Comparison of ENCODE assay signal across 8 cellular contexts in the genomic region with DNA sequence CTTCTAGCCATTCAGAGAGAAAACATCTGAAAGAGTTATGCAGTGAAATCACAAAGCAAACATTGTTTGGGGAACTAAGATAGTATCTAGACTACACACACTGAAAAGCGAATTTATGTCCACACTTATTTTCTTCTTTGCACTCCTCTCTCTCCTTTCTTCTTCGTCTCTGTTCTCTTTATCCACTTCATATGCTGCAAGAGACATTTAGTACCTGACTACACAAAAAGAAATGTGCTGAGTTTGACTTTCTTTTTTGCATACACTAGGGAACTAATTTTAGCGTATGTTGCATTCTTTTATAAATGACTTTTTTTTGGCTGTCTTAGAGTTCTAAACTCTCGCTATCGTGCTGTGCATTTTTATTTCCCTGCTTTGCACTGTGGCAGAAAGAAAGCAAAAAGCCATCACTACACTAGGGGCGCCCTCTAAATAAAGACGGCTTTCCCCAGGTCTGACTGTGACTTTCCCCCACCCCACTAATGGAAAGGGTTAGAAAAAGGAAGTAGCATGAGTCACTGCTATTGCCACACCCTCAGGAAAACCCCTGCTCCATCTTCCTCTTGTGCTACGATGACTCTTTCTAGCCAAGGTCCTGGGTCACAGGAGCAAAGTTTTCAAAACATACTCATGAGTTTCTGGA.
DNase-seq lines count a peak whose midpoint lies in the region; ATAC-seq and TF ChIP-seq lines count a peak whose summit lies in the region.

No MANE protein-coding gene starts in this region.

- WGBS in SK-N-SH (ENCODE audit: low lambda C conversion rate): 3% methylated on average over 8 of the region's 8 CpGs
- WGBS in right cardiac atrium: 16% methylated on average over 8 of the region's 8 CpGs

- H3K36me3 ChIP-seq in SK-N-SH (replicated peaks in 1 of 2; ENCODE audit: control insufficient read depth in 1 of 2, insufficient read depth in 2 of 2, low read length in 1 of 2): peaks cover 0 to 3% of the 10 kb centered on the region in 2 experiments

- peak overlapping the region; percentile 78 to 97 for H3K27ac ChIP-seq in SK-N-SH (ENCODE audit: low read depth in 2 of 2, low read length in 1 of 2)
- H3K27ac ChIP-seq in right cardiac atrium (ENCODE audit: low read length): no peak overlapping the region

- peaks cover 30% of the 10 kb centered on the region for H3K4me1 Mint-ChIP-seq in activated naive CD4-positive, alpha-beta T cell treated with anti-CD3 and anti-CD28 coated beads, Interleukin-2, amount 50 U/mL, for 24 hours

- peaks cover 46% of the 10 kb centered on the region for H3F3A ChIP-seq in SK-N-SH (replicated peaks; ENCODE audit: insufficient read depth)

- H3K9me2 ChIP-seq in SK-N-SH: no peaks in the 10 kb centered on the region

- H3K4me1 ChIP-seq in SK-N-SH (ENCODE audit: control insufficient read depth in 1 of 2, insufficient read depth in 2 of 2, low read depth in 1 of 2, low read length in 1 of 2) (peaks cover 4 to 11% of the 10 kb centered on the region in 2 experiments), right cardiac atrium (ENCODE audit: control insufficient read depth, insufficient read depth, low read length) (peaks cover 2% of the 10 kb centered on the region)

- H3K4me2 ChIP-seq in SK-N-SH: peak overlapping the region; percentile 81

- no peak for TF ChIP-seq RAD21 in SK-N-SH (IDR thresholded peaks at IDR 0.05; ENCODE audit: low read length)

- DNase-seq in Ammon's horn (ENCODE audit: low spot score) (peak; percentile 67), GM19240 (ENCODE audit: insufficient read length, low spot score) (peak; percentile 61), SK-N-SH (peak; percentile 16), right cardiac atrium (peak in 1 of 3 donors; percentile 40), NCI-H1436 treated with DMSO at 0.1 percent for 48 hours (lab: John Stamatoyannopoulos, UW) (no peak)
- peak; percentile 63 to 67 for DNase-seq in stimulated activated CD4-positive, alpha-beta T cell treated with anti-CD3 and anti-CD28 coated beads, Interleukin-15, amount 100 ng/mL, for 48 hours (ENCODE audit: low read depth in 2 of 2)

- H3K9ac ChIP-seq in SK-N-SH: peak overlapping the region; percentile 92

- POLR2A ChIA-PET in SK-N-SH (lab: Yijun Ruan, JAX): no interaction called here

- H3K4me3 Mint-ChIP-seq in activated naive CD4-positive, alpha-beta T cell treated with anti-CD3 and anti-CD28 coated beads, Interleukin-2, amount 50 U/mL, for 24 hours: peak overlapping the region; percentile 86

- H3K27ac Mint-ChIP-seq in activated naive CD4-positive, alpha-beta T cell treated with anti-CD3 and anti-CD28 coated beads, Interleukin-2, amount 50 U/mL, for 24 hours: peak overlapping the region; percentile 91

- peak overlapping the region; percentile 31 for H2AFZ ChIP-seq in SK-N-SH (ENCODE audit: low read depth)

- intact Hi-C loops in right cardiac atrium (cut with DNase I): no loop called here

- H3K36me3 Mint-ChIP-seq in activated naive CD4-positive, alpha-beta T cell treated with anti-CD3 and anti-CD28 coated beads, Interleukin-2, amount 50 U/mL, for 24 hours: peaks cover 10% of the 10 kb centered on the region

- H4K20me1 ChIP-seq in SK-N-SH (ENCODE audit: insufficient read depth): no peaks in the 10 kb centered on the region

- peak; percentile 75 for TF ChIP-seq CTCF in SK-N-SH (IDR thresholded peaks at IDR 0.05)

- H3K27me3 ChIP-seq in SK-N-SH (ENCODE audit: insufficient read depth) (no peaks in the 10 kb centered on the region), right cardiac atrium (ENCODE audit: control insufficient read depth, insufficient read depth) (no peaks in the 10 kb centered on the region)

- peak overlapping the region; percentile 50 to 64; a peak in 3 of 4 replicates for H3K4me3 ChIP-seq in SK-N-SH (ENCODE audit: low read depth in 2 of 2, low read length in 1 of 2)
- peak overlapping the region; percentile 66 for H3K4me3 ChIP-seq in right cardiac atrium (ENCODE audit: low read length)

- peaks cover 24% of the 10 kb centered on the region for H3K9me3 Mint-ChIP-seq in activated naive CD4-positive, alpha-beta T cell treated with anti-CD3 and anti-CD28 coated beads, Interleukin-2, amount 50 U/mL, for 24 hours

- ATAC-seq in HG03354 (IDR thresholded peaks at IDR 0.05; ENCODE audit: poor library complexity, severe bottlenecking, unreplicated experiment) (peak; percentile 97), right cardiac atrium (peak; percentile 85 to 95)

- CTCF ChIA-PET in SK-N-SH (lab: Yijun Ruan, JAX): interaction anchor here (1.0 kb wide), 1 partner anchor 10 kb away, joined by 3 read pairs; no protein-coding TSS in a partner anchor

- no peaks in the 10 kb centered on the region for H3K27me3 Mint-ChIP-seq in activated naive CD4-positive, alpha-beta T cell treated with anti-CD3 and anti-CD28 coated beads, Interleukin-2, amount 50 U/mL, for 24 hours

- H3K79me2 ChIP-seq in SK-N-SH (ENCODE audit: insufficient read depth): peaks cover 63% of the 10 kb centered on the region

- peak in 1 of 2 experiments; percentile 53; a peak in 1 of 4 replicates for TF ChIP-seq EP300 in SK-N-SH (IDR thresholded peaks at IDR 0.05; ENCODE audit: borderline replicate concordance in 1 of 2, low read depth in 1 of 2, low read length in 1 of 2)

- peaks cover 4% of the 10 kb centered on the region; the same call in 1 of the 2 replicates for H3K9me3 ChIP-seq in SK-N-SH
- no peaks in the 10 kb centered on the region for H3K9me3 ChIP-seq in right cardiac atrium (ENCODE audit: control insufficient read depth, low read length)

TF ChIP-seq in SK-N-SH, 30 proteins besides CTCF, POLR2A, EP300 and RAD21 (continues in another document):
- TF ChIP-seq RCOR1 (IDR thresholded peaks at IDR 0.05; ENCODE audit: low read length): no peak
- TF ChIP-seq, protein P1, sequence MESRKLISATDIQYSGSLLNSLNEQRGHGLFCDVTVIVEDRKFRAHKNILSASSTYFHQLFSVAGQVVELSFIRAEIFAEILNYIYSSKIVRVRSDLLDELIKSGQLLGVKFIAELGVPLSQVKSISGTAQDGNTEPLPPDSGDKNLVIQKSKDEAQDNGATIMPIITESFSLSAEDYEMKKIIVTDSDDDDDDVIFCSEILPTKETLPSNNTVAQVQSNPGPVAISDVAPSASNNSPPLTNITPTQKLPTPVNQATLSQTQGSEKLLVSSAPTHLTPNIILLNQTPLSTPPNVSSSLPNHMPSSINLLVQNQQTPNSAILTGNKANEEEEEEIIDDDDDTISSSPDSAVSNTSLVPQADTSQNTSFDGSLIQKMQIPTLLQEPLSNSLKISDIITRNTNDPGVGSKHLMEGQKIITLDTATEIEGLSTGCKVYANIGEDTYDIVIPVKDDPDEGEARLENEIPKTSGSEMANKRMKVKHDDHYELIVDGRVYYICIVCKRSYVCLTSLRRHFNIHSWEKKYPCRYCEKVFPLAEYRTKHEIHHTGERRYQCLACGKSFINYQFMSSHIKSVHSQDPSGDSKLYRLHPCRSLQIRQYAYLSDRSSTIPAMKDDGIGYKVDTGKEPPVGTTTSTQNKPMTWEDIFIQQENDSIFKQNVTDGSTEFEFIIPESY (IDR thresholded peaks at IDR 0.05; ENCODE audit: borderline replicate concordance, low read depth): no peak
- TF ChIP-seq EZH2phosphoT487 (IDR thresholded peaks at IDR 0.05; ENCODE audit: borderline replicate concordance, low read depth): no peak
- no peak for TF ChIP-seq GATA2 (CRISPR knock-in tag; IDR thresholded peaks at IDR 0.05)
- TF ChIP-seq, protein P2, sequence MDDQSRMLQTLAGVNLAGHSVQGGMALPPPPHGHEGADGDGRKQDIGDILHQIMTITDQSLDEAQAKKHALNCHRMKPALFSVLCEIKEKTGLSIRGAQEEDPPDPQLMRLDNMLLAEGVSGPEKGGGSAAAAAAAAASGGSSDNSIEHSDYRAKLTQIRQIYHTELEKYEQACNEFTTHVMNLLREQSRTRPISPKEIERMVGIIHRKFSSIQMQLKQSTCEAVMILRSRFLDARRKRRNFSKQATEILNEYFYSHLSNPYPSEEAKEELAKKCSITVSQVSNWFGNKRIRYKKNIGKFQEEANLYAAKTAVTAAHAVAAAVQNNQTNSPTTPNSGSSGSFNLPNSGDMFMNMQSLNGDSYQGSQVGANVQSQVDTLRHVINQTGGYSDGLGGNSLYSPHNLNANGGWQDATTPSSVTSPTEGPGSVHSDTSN (IDR thresholded peaks at IDR 0.05): peak; percentile 62
- TF ChIP-seq, protein P3, sequence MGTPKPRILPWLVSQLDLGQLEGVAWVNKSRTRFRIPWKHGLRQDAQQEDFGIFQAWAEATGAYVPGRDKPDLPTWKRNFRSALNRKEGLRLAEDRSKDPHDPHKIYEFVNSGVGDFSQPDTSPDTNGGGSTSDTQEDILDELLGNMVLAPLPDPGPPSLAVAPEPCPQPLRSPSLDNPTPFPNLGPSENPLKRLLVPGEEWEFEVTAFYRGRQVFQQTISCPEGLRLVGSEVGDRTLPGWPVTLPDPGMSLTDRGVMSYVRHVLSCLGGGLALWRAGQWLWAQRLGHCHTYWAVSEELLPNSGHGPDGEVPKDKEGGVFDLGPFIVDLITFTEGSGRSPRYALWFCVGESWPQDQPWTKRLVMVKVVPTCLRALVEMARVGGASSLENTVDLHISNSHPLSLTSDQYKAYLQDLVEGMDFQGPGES (IDR thresholded peaks at IDR 0.05; ENCODE audit: low read depth, low read length): no peak
- peak; percentile 65 for TF ChIP-seq TCF12 (IDR thresholded peaks at IDR 0.05)
- TF ChIP-seq, protein P4, sequence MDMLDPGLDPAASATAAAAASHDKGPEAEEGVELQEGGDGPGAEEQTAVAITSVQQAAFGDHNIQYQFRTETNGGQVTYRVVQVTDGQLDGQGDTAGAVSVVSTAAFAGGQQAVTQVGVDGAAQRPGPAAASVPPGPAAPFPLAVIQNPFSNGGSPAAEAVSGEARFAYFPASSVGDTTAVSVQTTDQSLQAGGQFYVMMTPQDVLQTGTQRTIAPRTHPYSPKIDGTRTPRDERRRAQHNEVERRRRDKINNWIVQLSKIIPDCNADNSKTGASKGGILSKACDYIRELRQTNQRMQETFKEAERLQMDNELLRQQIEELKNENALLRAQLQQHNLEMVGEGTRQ (IDR thresholded peaks at IDR 0.05; ENCODE audit: borderline replicate concordance, low read depth, low read length): no peak
- peak; percentile 74; the same call in 1 of the 2 replicates for TF ChIP-seq RXRA (IDR thresholded peaks at IDR 0.05; ENCODE audit: borderline replicate concordance, low read depth)
- TF ChIP-seq CHD2 (IDR thresholded peaks at IDR 0.05; ENCODE audit: low read length, partially characterized antibody): no peak
- no peak for TF ChIP-seq MXI1 (IDR thresholded peaks at IDR 0.05; ENCODE audit: low read depth, low read length)
- peak; percentile 52; the same call in 1 of the 2 replicates for TF ChIP-seq NFIC (IDR thresholded peaks at IDR 0.05; ENCODE audit: borderline replicate concordance)
- no peak for TF ChIP-seq GABPA (IDR thresholded peaks at IDR 0.05; ENCODE audit: low read depth)
- peak; percentile 33; the same call in 1 of the 2 replicates for TF ChIP-seq MEF2A (IDR thresholded peaks at IDR 0.05; ENCODE audit: borderline replicate concordance, low read depth)
- peak; percentile 61 for TF ChIP-seq ELF1 (IDR thresholded peaks at IDR 0.05)
- TF ChIP-seq TEAD4 (IDR thresholded peaks at IDR 0.05; ENCODE audit: borderline replicate concordance, insufficient read depth): peak; percentile 34; the same call in 1 of the 2 replicates
